16 cellular contexts compared by ENCODE assay signal in the genomic region with DNA sequence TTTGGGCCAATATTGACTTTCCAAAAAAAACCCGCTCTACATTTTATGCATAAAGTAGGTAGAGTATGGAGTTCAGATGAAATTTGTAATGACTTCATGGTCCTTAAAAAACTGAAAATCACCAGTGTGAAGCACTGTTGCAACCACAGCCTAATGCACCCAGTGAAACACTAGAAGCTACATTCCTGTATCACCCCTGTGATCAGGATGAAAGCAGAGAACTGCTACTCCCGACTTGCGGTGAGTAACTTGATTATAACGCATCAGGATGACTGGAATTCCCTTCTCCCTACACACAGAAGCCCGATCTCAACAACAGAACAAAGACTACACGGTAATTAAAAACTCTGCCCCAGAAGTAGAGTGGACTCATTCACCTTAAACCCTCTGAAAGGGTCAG. TPM values are rescaled to one million over a fixed set of nuclear protein-coding genes. Genes with fewer than 3 reads are reported as not detected.
DNase-seq lines count a peak whose midpoint lies in the region; ATAC-seq and TF ChIP-seq lines count a peak whose summit lies in the region.
"Had no signal": no experiment of that assay in that cellular context is flagged by ENCODE, and none has a peak within 500 bp of the region (broad histone marks: within the 10 kb centered on the region; RNA-seq: fewer than 3 reads in every experiment).

No MANE protein-coding gene starts in this region.

- H3K36me3 Mint-ChIP-seq in activated CD4-positive, alpha-beta T cell treated with anti-CD3 and anti-CD28 coated beads, Interleukin-2, amount 10 ng/mL, durations not matched to agents 24 days and 14 days (ENCODE audit: low read depth), result no peaks in the 10 kb centered on the region

- H3K9me3 ChIP-seq in RWPE2 (ENCODE audit: severe bottlenecking) (no peaks in the 10 kb centered on the region), neuronal stem cell (replicated peaks in 1 of 2; ENCODE audit: control insufficient read depth in 2 of 2, insufficient read depth in 1 of 2, low read depth in 1 of 2, low read length in 2 of 2) (no peaks in the 10 kb centered on the region)
- H3K9me3 ChIP-seq: breast epithelium, SJSA1, testis had no signal

- H3K27me3 ChIP-seq in RWPE2 (ENCODE audit: insufficient read depth, poor library complexity, severe bottlenecking), result peaks cover 52% of the 10 kb centered on the region
- peaks cover 0 to 70% (median 0%) of the 10 kb centered on the region in 3 experiments for H3K27me3 ChIP-seq in neuronal stem cell (ENCODE audit: control insufficient read depth in 3 of 3, insufficient read depth in 3 of 3, low read depth in 1 of 3, low read length in 3 of 3)
- H3K27me3 ChIP-seq: testis had no signal

- H3K27ac ChIP-seq in RWPE2 (ENCODE audit: poor library complexity, severe bottlenecking) (no peak overlapping the region), neuronal stem cell (replicated peaks; ENCODE audit: low read length) (peak overlapping the region; percentile 7)
- H3K27ac ChIP-seq: breast epithelium, SJSA1, testis, WERI-Rb-1 had no signal

- H2AK5ac ChIP-seq in neuronal stem cell (ENCODE audit: low read depth, low read length), result no peak overlapping the region

- H3K18ac ChIP-seq in neuronal stem cell (ENCODE audit: low read length), result no peak overlapping the region

- H3K4me1 ChIP-seq in RWPE2 (ENCODE audit: insufficient read depth, poor library complexity, severe bottlenecking) (no peaks in the 10 kb centered on the region), neuronal stem cell (ENCODE audit: control insufficient read depth in 2 of 2, insufficient read depth in 1 of 2, low read depth in 1 of 2, low read length in 2 of 2) (peaks cover 0 to 16% of the 10 kb centered on the region in 2 donors)
- H3K4me1 ChIP-seq: breast epithelium, testis had no signal

- no peak overlapping the region for H3K4me2 ChIP-seq in neuronal stem cell (ENCODE audit: insufficient read depth, low read length, poor library complexity, severe bottlenecking)

- no peak overlapping the region for H3K4ac ChIP-seq in neuronal stem cell (ENCODE audit: low read length)

- H3K4me1 Mint-ChIP-seq in activated CD4-positive, alpha-beta T cell treated with anti-CD3 and anti-CD28 coated beads, Interleukin-2, amount 10 ng/mL, durations not matched to agents 24 days and 14 days, result peaks cover 6% of the 10 kb centered on the region

- H3K9me3 Mint-ChIP-seq in activated CD4-positive, alpha-beta T cell treated with anti-CD3 and anti-CD28 coated beads, Interleukin-2, amount 10 ng/mL, durations not matched to agents 24 days and 14 days, result no peaks in the 10 kb centered on the region
- H3K9me3 Mint-ChIP-seq: endodermal cell had no signal

- DNase-seq in GM03348 (ENCODE audit: low spot score) (peak; percentile 32), RWPE2 (ENCODE audit: low spot score) (no peak), epithelial cell of proximal tubule (ENCODE audit: low read depth) (peak; percentile 36), neuronal stem cell (ENCODE audit: low spot score) (no peak)
- no peak for DNase-seq in effector CD4-positive, alpha-beta T cell
- no peak for DNase-seq in activated CD4-positive, alpha-beta T cell treated with anti-CD3 and anti-CD28 coated beads, Interleukin-2, amount 10 ng/mL, durations not matched to agents 24 days and 14 days
- DNase-seq: activated effector memory CD4-positive, alpha-beta T cell treated with anti-CD3 and anti-CD28 coated beads, Interleukin-2, amount 50 U/mL, for 16 hours; DMS153; endodermal cell; NCI-H2171; testis; WERI-Rb-1 had no signal

- no peak overlapping the region for H3K4me3 ChIP-seq in RWPE2 (ENCODE audit: severe bottlenecking)
- H3K4me3 ChIP-seq in epithelial cell of proximal tubule (ENCODE audit: low read depth, low read length), result no peak overlapping the region
- no peak overlapping the region for H3K4me3 ChIP-seq in neuronal stem cell (ENCODE audit: low read length in 2 of 2)
- H3K4me3 ChIP-seq: breast epithelium, SJSA1, testis had no signal

- H2BK15ac ChIP-seq in neuronal stem cell (ENCODE audit: low read length), result no peak overlapping the region

- intact Hi-C loops in activated CD4-positive, alpha-beta T cell treated with anti-CD3 and anti-CD28 coated beads, Interleukin-2, amount 10 ng/mL, durations not matched to agents 24 days and 14 days (cut with micrococcal nuclease), result no loop called here

- ATAC-seq in RWPE2 (ENCODE audit: low read depth) (peak; percentile 55; the same call in 2 of the 3 replicates), GM21825 (IDR thresholded peaks at IDR 0.05; ENCODE audit: unreplicated experiment) (no peak), HG03432 (IDR thresholded peaks at IDR 0.05; ENCODE audit: unreplicated experiment) (no peak)

- no peak overlapping the region for H3K23ac ChIP-seq in neuronal stem cell (ENCODE audit: low read depth, low read length, poor library complexity)

- peaks cover 66% of the 10 kb centered on the region for H3K27me3 Mint-ChIP-seq in activated CD4-positive, alpha-beta T cell treated with anti-CD3 and anti-CD28 coated beads, Interleukin-2, amount 10 ng/mL, durations not matched to agents 24 days and 14 days

- no peak overlapping the region for H3K14ac ChIP-seq in neuronal stem cell (ENCODE audit: low read length)

- H3K79me1 ChIP-seq in neuronal stem cell (ENCODE audit: low read depth, low read length), result no peaks in the 10 kb centered on the region

- no peak for TF ChIP-seq CTCF in RWPE2 (IDR thresholded peaks at IDR 0.05; ENCODE audit: poor library complexity, severe bottlenecking)
- TF ChIP-seq CTCF in epithelial cell of proximal tubule (conservative IDR thresholded peaks at IDR 0.05; ENCODE audit: low read depth, low read length), result no peak

- H2BK120ac ChIP-seq in neuronal stem cell (ENCODE audit: low read depth, low read length), result no peak overlapping the region

- no peak overlapping the region for H4K8ac ChIP-seq in neuronal stem cell (ENCODE audit: low read depth, low read length)

- WGBS in neuronal stem cell (ENCODE audit: extremely low coverage in 2 of 2, insufficient read length in 2 of 2, insufficient replicate concordance in 1 of 2), 2 donors, result no CpG with 5 or more reads among the region's 6 CpGs

- H2BK5ac ChIP-seq in neuronal stem cell (ENCODE audit: low read length), result no peak overlapping the region

- no peak overlapping the region for H2BK12ac ChIP-seq in neuronal stem cell (ENCODE audit: low read length)

- no peak overlapping the region for H3K27ac Mint-ChIP-seq in activated CD4-positive, alpha-beta T cell treated with anti-CD3 and anti-CD28 coated beads, Interleukin-2, amount 10 ng/mL, durations not matched to agents 24 days and 14 days
- H3K27ac Mint-ChIP-seq: endodermal cell had no signal

- H3K4me3 Mint-ChIP-seq in activated CD4-positive, alpha-beta T cell treated with anti-CD3 and anti-CD28 coated beads, Interleukin-2, amount 10 ng/mL, durations not matched to agents 24 days and 14 days, result no peak overlapping the region
- H3K4me3 Mint-ChIP-seq: endodermal cell had no signal

- H3K36me3 ChIP-seq in RWPE2 (ENCODE audit: low read depth), result no peaks in the 10 kb centered on the region
- no peaks in the 10 kb centered on the region for H3K36me3 ChIP-seq in neuronal stem cell (replicated peaks in 1 of 2; ENCODE audit: control insufficient read depth in 2 of 2, insufficient read depth in 2 of 2, low read length in 2 of 2)
- H3K36me3 ChIP-seq: breast epithelium, SJSA1, WERI-Rb-1 had no signal

- no peak overlapping the region for H4K91ac ChIP-seq in neuronal stem cell (ENCODE audit: low read depth, low read length, poor library complexity)

- H3K9ac ChIP-seq in neuronal stem cell (ENCODE audit: low read depth, low read length, poor library complexity), result no peak overlapping the region

- no peak overlapping the region for H2AFZ ChIP-seq in neuronal stem cell (ENCODE audit: low read length)

RNA-seq across cellular contexts. Expression of a gene that starts 33.8 kb away (rescaled TPM):
- 0.36 and 1.8 TPM in 2 replicates for total RNA-seq in epithelial cell of proximal tubule
- polyA plus RNA-seq in neuronal stem cell (2013, experiment 1 of 2), result 0.39 TPM
- polyA plus RNA-seq in neuronal stem cell (2013, experiment 2 of 2), result 0.43 TPM
- total RNA-seq in activated CD4-positive, alpha-beta T cell treated with anti-CD3 and anti-CD28 coated beads, Interleukin-2, amount 10 ng/mL, durations not matched to agents 24 days and 14 days, result not detected in 2 replicates

Comparison
In these comparisons a context has a peak if more than half of its experiments do, and no peak if none do; other contexts are left out.
1. DNase-seq: peak in GM03348 (single experiment) and epithelial cell of proximal tubule (single experiment); none in RWPE2 (single experiment), neuronal stem cell (single experiment), effector CD4-positive, alpha-beta T cell (single experiment) and activated CD4-positive, alpha-beta T cell treated with anti-CD3 and anti-CD28 coated beads, Interleukin-2, amount 10 ng/mL, durations not matched to agents 24 days and 14 days (single experiment).